28 cellular contexts compared by ENCODE assay signal in the genomic region with DNA sequence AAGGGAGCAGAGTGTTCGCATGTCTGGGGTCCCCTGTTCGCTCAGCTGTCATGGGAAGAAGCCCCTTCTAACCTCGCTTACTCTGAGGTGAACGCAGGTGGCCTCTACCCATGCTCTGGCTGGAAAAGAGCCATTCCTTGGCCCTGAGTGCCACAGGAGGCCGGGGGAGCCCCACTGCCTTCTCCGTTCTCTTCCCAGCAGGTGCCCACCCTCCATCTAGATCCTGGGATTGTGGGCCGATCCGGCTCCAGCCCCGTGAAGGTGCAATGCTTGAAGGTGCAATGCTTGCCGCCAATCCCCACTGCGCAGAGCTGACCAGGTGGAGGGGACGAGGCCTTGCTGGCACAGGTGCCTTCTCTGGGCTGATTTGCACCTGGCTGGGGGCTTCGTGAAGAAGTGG.
"Had no signal": no experiment of that assay in that cellular context is flagged by ENCODE, and none has a peak within 500 bp of the region (broad histone marks: within the 10 kb centered on the region; RNA-seq: fewer than 3 reads in every experiment).

No MANE protein-coding gene starts in this region.

- DNase-seq: activated B cell treated with CpG ODN at 0.5 μM for 24 hours; activated CD4-positive, alpha-beta memory T cell treated with anti-CD3 and anti-CD28 coated beads, Interleukin-2, amount 10 ng/mL, durations not matched to agents 7 days and 5 days; activated CD4-positive, alpha-beta T cell treated with anti-CD3 and anti-CD28 coated beads, Interleukin-2, amount 10 ng/mL, durations not matched to agents 7 days and 5 days; activated CD4-positive, alpha-beta T cell treated with anti-CD3 and anti-CD28 coated beads, Interleukin-2, amount 50 U/mL, for 4 hours; activated CD8-positive, alpha-beta memory T cell treated with anti-CD3 and anti-CD28 coated beads, Interleukin-2, amount 50 U/mL, for 48 hours; activated naive CD4-positive, alpha-beta T cell; activated naive CD4-positive, alpha-beta T cell treated with anti-CD3 and anti-CD28 coated beads, Interleukin-2, amount 10 ng/mL, durations not matched to agents 7 days and 5 days; activated naive CD8-positive, alpha-beta T cell treated with anti-CD3 and anti-CD28 coated beads, Interleukin-2, amount 10 ng/mL, durations not matched to agents 7 days and 5 days; activated T-cell treated with anti-CD3 and anti-CD28 coated beads for 4 hours; activated T-cell treated with anti-CD3 and anti-CD28 coated beads, Interleukin-2, amount 50 U/mL, for 24 hours; activated T-cell treated with anti-CD3 and anti-CD28 coated beads, Interleukin-2, amount 50 U/mL, for 72 hours; central memory CD4-positive, alpha-beta T cell; cerebellar nuclear complex; colonic mucosa; dorsolateral prefrontal cortex; effector memory CD4-positive, alpha-beta T cell; endodermal cell; foreskin keratinocyte; gastrocnemius medialis; glutamatergic neuron; heart left ventricle; T-helper 1 cell; T-helper 17 cell; T1000 had no signal

- H3K27ac ChIP-seq: ascending aorta, breast epithelium, cardiac muscle cell, colonic mucosa, dorsolateral prefrontal cortex, foreskin keratinocyte, gastrocnemius medialis, heart left ventricle, WERI-Rb-1 had no signal

- H3K9me3 ChIP-seq: ascending aorta, breast epithelium, colonic mucosa, gastrocnemius medialis, heart left ventricle had no signal

- H3K36me3 ChIP-seq: ascending aorta, breast epithelium, cardiac muscle cell, colonic mucosa, gastrocnemius medialis, heart left ventricle, WERI-Rb-1 had no signal

- H3K27me3 ChIP-seq: ascending aorta, cardiac muscle cell, colonic mucosa, foreskin keratinocyte had no signal

- H3K4me3 ChIP-seq: ascending aorta, breast epithelium, cardiac muscle cell, colonic mucosa, dorsolateral prefrontal cortex, gastrocnemius medialis, heart left ventricle had no signal

- H3K4me1 ChIP-seq: ascending aorta, breast epithelium, colonic mucosa, foreskin keratinocyte, gastrocnemius medialis, heart left ventricle had no signal
